ENCODE assay signal across 8 cellular contexts in genomic region chr10:16816830-16817124, GRCh38. TPM values are rescaled to one million over a fixed set of nuclear protein-coding genes. Genes with fewer than 3 reads are reported as not detected.
A peak's percentile ranks its signal among the peaks of the same experiment; 100 is the strongest.
DNase-seq lines count a peak whose midpoint lies in the region; ATAC-seq and TF ChIP-seq lines count a peak whose summit lies in the region.

No MANE protein-coding gene starts in this region.

- CTCF ChIA-PET in AG04449 (lab: Yijun Ruan, JAX): interaction anchor here (1.0 to 1.6 kb wide), 2 partner anchors 11 to 615 kb away, joined by 3 to 16 read pairs; no protein-coding TSS in a partner anchor

- H3K36me3 ChIP-seq in colonic mucosa (no peaks in the 10 kb centered on the region), mucosa of stomach (ENCODE audit: control insufficient read depth, insufficient read depth, low read length) (no peaks in the 10 kb centered on the region)

- peak overlapping the region; percentile 78 for H3K27ac ChIP-seq in colonic mucosa

- H3K9me3 ChIP-seq in colonic mucosa: no peaks in the 10 kb centered on the region
- no peaks in the 10 kb centered on the region for H3K9me3 ChIP-seq in mucosa of stomach (ENCODE audit: control insufficient read depth, low read length)

- POLR2A ChIA-PET in AG04449 (lab: Yijun Ruan, JAX): interaction anchor here (1.0 kb wide), 1 partner anchor 16 kb away, joined by 4 read pairs; no protein-coding TSS in a partner anchor

- H3K9ac ChIP-seq in colonic mucosa (ENCODE audit: low read depth in 2 of 2, low read length in 2 of 2) (peak overlapping the region; percentile 52 to 93), mucosa of stomach (ENCODE audit: low read length) (peak overlapping the region; percentile 84)

- H3K4me3 ChIP-seq in AG04449 (ENCODE audit: low read depth, low read length): peak overlapping the region; percentile 85
- H3K4me3 ChIP-seq in Jurkat, Clone E6-1 (ENCODE audit: low read length): peak overlapping the region; percentile 88
- H3K4me3 ChIP-seq in colonic mucosa: peak overlapping the region; percentile 68
- H3K4me3 ChIP-seq in mucosa of stomach (ENCODE audit: low read length): peak overlapping the region; percentile 96

- H3K4me1 ChIP-seq in colonic mucosa (no peaks in the 10 kb centered on the region), mucosa of stomach (ENCODE audit: control insufficient read depth, insufficient read depth, low read length) (peaks cover 17% of the 10 kb centered on the region)

- H3K27me3 ChIP-seq in colonic mucosa (no peaks in the 10 kb centered on the region), mucosa of stomach (ENCODE audit: control insufficient read depth, insufficient read depth, low read length) (no peaks in the 10 kb centered on the region)

- DNase-seq in AG04449 (ENCODE audit: low read depth, low spot score) (no peak), colonic mucosa (no peak), islet precursor cell (no peak), GM19240 (ENCODE audit: insufficient read length, low spot score) (no peak)
- no peak for DNase-seq in Jurkat, Clone E6-1 (ENCODE audit: low read depth, low spot score)

- ATAC-seq in HG02642 (IDR thresholded peaks at IDR 0.05; ENCODE audit: poor library complexity, unreplicated experiment) (no peak), GM18858 (IDR thresholded peaks at IDR 0.05; ENCODE audit: unreplicated experiment) (no peak)

- intact Hi-C loops in colonic mucosa (cut with DNase I): no loop called here

- TF ChIP-seq CTCF in AG04449 (IDR thresholded peaks at IDR 0.05; ENCODE audit: insufficient read depth, low read length, missing control alignments) (no peak), colonic mucosa (IDR thresholded peaks at IDR 0.05) (no peak)

RNA-seq across cellular contexts. Expression of gene RSU1, which starts 0.4 kb away (rescaled TPM):
- polyA plus RNA-seq in Jurkat, Clone E6-1 (2012; ENCODE audit: insufficient read depth, insufficient read length): 103 TPM
- total RNA-seq in colonic mucosa: 10 to 100 TPM; 44.3 to 82.9 TPM
